Comparison of ENCODE assay signal across 8 cellular contexts in genomic region chr15:52558196-52558595, GRCh38. TPM values are rescaled to one million over a fixed set of nuclear protein-coding genes. Genes with fewer than 3 reads are reported as not detected.
A peak's percentile ranks its signal among the peaks of the same experiment; 100 is the strongest.
DNase-seq lines count a peak whose midpoint lies in the region; ATAC-seq and TF ChIP-seq lines count a peak whose summit lies in the region.

No MANE protein-coding gene starts in this region.

- peak; percentile 77 for ATAC-seq in GM19351 (IDR thresholded peaks at IDR 0.05; ENCODE audit: unreplicated experiment)
- ATAC-seq in HG03097 (IDR thresholded peaks at IDR 0.05; ENCODE audit: low FRiP score, unreplicated experiment): peak; percentile 59
- ATAC-seq in esophagus mucosa: peak; percentile 97

- WGBS in sigmoid colon, 2 donors: 78 to 89% methylated on average over 5 of the region's 5 CpGs

- intact Hi-C loops in sigmoid colon (cut with DNase I): no loop called here
- intact Hi-C loops in posterior cingulate gyrus (cut with DNase I): no loop called here

- H3K36me3 ChIP-seq in sigmoid colon: peaks cover 0 to 16% (median 2%) of the 10 kb centered on the region in 4 donors

- no peaks in the 10 kb centered on the region for H3K9me3 ChIP-seq in sigmoid colon

- H3K27ac ChIP-seq in sigmoid colon: no peak overlapping the region
- no peak overlapping the region for H3K27ac ChIP-seq in substantia nigra (ENCODE audit: low read depth, low read length, poor library complexity, severe bottlenecking)

- no peaks in the 10 kb centered on the region for H3K27me3 ChIP-seq in sigmoid colon

- TF ChIP-seq CTCF in sigmoid colon (IDR thresholded peaks at IDR 0.05): no peak

- H3K4me1 ChIP-seq in sigmoid colon: peaks cover 0 to 76% (median 67%) of the 10 kb centered on the region in 4 donors

- TF ChIP-seq EP300 in sigmoid colon (IDR thresholded peaks at IDR 0.05): no peak

- no peak for TF ChIP-seq POLR2A in sigmoid colon (IDR thresholded peaks at IDR 0.05)

- DNase-seq in activated CD4-positive, CD25-positive, alpha-beta regulatory T cell treated with anti-CD3 and anti-CD28 coated beads, Interleukin-2, amount 50 U/mL, for 16 hours (ENCODE audit: low read depth, low spot score): peak; percentile 31
- peak; percentile 30 to 40 for DNase-seq in stimulated activated CD8-positive, alpha-beta memory T cell treated with anti-CD3 and anti-CD28 coated beads, Interleukin-2, amount 100 ng/mL, for 48 hours (ENCODE audit: low read depth in 2 of 2)
- no peak for DNase-seq in sigmoid colon
- DNase-seq in substantia nigra (lab: John Stamatoyannopoulos, UW): no peak
- DNase-seq in posterior cingulate gyrus: no peak

- no peak overlapping the region for H3K4me3 ChIP-seq in sigmoid colon

RNA-seq across cellular contexts. Expression of gene ARPP19, which starts 10.6 kb away (rescaled TPM):
- 114 TPM for total RNA-seq in esophagus mucosa
- total RNA-seq in sigmoid colon: 100 to 1,000 TPM; 110 to 177 (median 150) TPM
- 10 to 100 TPM; 26.4 to 40.0 (median 37.0) TPM for polyA plus RNA-seq in sigmoid colon

RNA-seq across cellular contexts. Expression of gene MYO5A, which starts 29.5 kb away (rescaled TPM):
- total RNA-seq in esophagus mucosa (18.8 TPM), sigmoid colon (10 to 100 TPM; 23.5 to 46.0 (median 26.3) TPM)
- 1 to 10 TPM; 2.1 to 6.5 (median 4.8) TPM for polyA plus RNA-seq in sigmoid colon

Comparison
In these comparisons a context has a peak if more than half of its experiments do, and no peak if none do; other contexts are left out.
1. DNase-seq: peak in activated CD4-positive, CD25-positive, alpha-beta regulatory T cell treated with anti-CD3 and anti-CD28 coated beads, Interleukin-2, amount 50 U/mL, for 16 hours (single experiment) and stimulated activated CD8-positive, alpha-beta memory T cell treated with anti-CD3 and anti-CD28 coated beads, Interleukin-2, amount 100 ng/mL, for 48 hours (2 of 2); none in sigmoid colon (single experiment), substantia nigra (0 of 49) and posterior cingulate gyrus (0 of 10).
2. Peak in every context shown above with its lines, with median percentiles within 50 percentile points of each other: ATAC-seq.